ENCODE assay signal across 8 cellular contexts in the genomic region with DNA sequence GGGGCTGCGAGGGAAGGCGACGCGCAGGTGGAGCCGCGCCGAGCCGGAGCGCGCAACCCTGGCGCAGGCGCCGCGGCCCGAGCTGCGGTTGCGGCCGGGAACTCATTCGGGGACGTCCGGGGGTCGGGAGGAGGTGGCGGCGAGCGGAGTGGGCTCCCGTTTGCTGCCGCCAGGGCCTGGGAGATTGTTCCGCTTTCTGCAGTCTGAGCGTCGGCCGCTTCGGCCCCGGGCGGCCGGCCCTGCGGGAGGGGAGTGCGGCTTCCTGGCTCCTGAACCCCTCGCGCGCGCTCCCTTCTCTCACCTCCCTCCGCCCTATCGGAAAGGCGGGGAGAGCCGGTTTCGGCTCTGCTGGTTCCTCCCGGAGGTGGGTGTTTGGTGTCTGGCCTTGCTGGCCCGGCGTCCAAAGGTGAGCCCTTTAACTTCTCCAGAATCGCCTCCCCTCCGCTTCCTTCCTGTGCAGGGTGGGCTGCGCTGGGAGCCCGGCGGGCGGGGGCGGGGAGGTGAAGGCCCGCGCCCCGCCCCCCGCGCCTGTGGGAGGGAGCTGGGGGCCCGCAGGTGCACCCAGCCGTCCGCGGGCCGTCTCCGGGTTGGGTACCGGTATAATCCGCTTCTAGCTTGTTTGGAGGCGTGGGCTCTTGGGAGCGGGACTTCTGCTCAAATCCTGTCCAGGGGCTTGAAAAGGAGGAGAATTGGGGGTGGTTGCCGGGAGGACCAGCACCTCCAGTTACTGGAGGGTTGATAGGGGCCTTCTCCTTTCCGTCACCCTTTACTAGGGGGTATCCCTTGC. TPM values are rescaled to one million over a fixed set of nuclear protein-coding genes. Genes with fewer than 3 reads are reported as not detected.
DNase-seq lines count a peak whose midpoint lies in the region; ATAC-seq and TF ChIP-seq lines count a peak whose summit lies in the region.

No MANE protein-coding gene starts in this region.

- peaks cover 1% of the 10 kb centered on the region for H3K36me3 ChIP-seq in ectodermal cell (ENCODE audit: control insufficient read depth, insufficient read depth, low read length)

- ATAC-seq in HG03039 (IDR thresholded peaks at IDR 0.05; ENCODE audit: unreplicated experiment), result peak; percentile 50

- peaks cover 11% of the 10 kb centered on the region for H3K27me3 ChIP-seq in ectodermal cell (ENCODE audit: control insufficient read depth, insufficient read depth, low read length, poor library complexity, severe bottlenecking)
- H3K27me3 ChIP-seq in mononuclear cell (ENCODE audit: insufficient read depth, low read length), result no peaks in the 10 kb centered on the region

- WGBS in ectodermal cell, 2 experiments, result 0 to 1% methylated on average over 73 of the region's 73 CpGs

- peak overlapping the region; percentile 84 for H3K27ac ChIP-seq in ectodermal cell (ENCODE audit: insufficient read depth, low read depth, low read length, poor library complexity, severe bottlenecking)

- DNase-seq in AG08395 (ENCODE audit: low spot score) (peak; percentile 37), NCI-H2227 treated with DMSO at 0.1 percent for 48 hours (lab: John Stamatoyannopoulos, UW) (peak; percentile 42)
- peak; percentile 49 for DNase-seq in activated CD4-positive, alpha-beta T cell treated with anti-CD3 and anti-CD28 coated beads, Interleukin-2, amount 50 U/mL, for 1 hour
- DNase-seq in stimulated activated CD8-positive, alpha-beta memory T cell treated with anti-CD3 and anti-CD28 coated beads, Interleukin-4, amount 100 ng/mL, for 4 hours (ENCODE audit: low read depth in 2 of 2, low spot score in 1 of 2), result peak; percentile 22 to 49

- peak overlapping the region; percentile 94 for H3K4me3 ChIP-seq in ectodermal cell (ENCODE audit: insufficient read depth, low read depth, low read length)
- peak overlapping the region; percentile 77 for H3K4me3 ChIP-seq in mononuclear cell (ENCODE audit: low read length)

- TF ChIP-seq POLR2A in GM18526 (IDR thresholded peaks at IDR 0.05; ENCODE audit: extremely low read depth, insufficient read length), result peak; percentile 45

- H3K4me1 ChIP-seq in ectodermal cell (ENCODE audit: control insufficient read depth, insufficient read depth, low read length) (peaks cover 10% of the 10 kb centered on the region), mononuclear cell (ENCODE audit: insufficient read depth, low read length) (peaks cover 72% of the 10 kb centered on the region)

- H3K9me3 ChIP-seq in ectodermal cell (ENCODE audit: control insufficient read depth, low read length) (no peaks in the 10 kb centered on the region), mononuclear cell (ENCODE audit: low read depth, low read length) (no peaks in the 10 kb centered on the region)

RNA-seq across cellular contexts. Expression of a gene that starts 0.7 kb away (rescaled TPM):
- 39.7 TPM for polyA plus RNA-seq in ectodermal cell (2013, experiment 1 of 4)
- polyA plus RNA-seq in ectodermal cell (2013, experiment 2 of 4), result 47.8 TPM
- polyA plus RNA-seq in ectodermal cell (2013, experiment 3 of 4), result 32.3 TPM
- 34.0 TPM for polyA plus RNA-seq in ectodermal cell (2013, experiment 4 of 4)
- 19.6 TPM for total RNA-seq in mononuclear cell

Comparison
In these comparisons a context has a peak if more than half of its experiments do, and no peak if none do; other contexts are left out.
1. Peak in every context shown above with its lines: DNase-seq, ATAC-seq, H3K4me3 ChIP-seq and H3K27ac ChIP-seq.